ENCODE assay signal across 1 cellular context in the genomic region with DNA sequence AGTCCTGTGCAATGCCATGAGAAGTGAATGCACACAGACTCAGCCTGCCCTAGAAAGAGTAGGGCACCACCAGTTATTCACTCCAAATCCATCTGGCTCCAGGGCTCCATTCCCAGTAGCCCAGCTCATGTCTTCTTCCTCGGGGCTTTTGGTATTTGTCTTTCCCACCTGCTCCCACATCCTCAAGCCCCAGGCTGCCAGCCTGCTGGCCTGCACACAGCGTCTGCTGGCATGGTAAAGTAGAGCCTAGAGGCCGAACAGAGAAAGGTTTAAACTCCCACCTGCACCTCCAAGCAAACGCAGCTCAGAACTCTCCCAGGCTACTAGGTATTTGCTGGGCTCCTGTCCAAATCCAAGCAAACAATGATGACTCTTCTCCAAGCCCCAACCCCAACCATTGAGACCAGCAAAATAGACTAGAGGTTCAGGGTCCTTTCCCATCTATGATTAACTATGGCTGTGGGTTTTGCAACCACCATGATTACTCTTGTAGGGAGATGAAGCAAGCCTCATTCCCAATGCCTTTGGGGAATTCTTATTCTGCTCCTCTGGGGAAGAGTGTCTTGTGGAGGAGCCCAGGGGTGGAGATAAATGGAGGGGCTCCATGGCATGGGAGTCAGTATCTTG.
TF ChIP-seq lines count a peak whose summit lies in the region.

No MANE protein-coding gene starts in this region.

TF ChIP-seq in HepG2, 621 proteins besides CTCF, POLR2A, EP300 and RAD21 (continues in another document):
- 0 out of 2 replicates have a peak, but pooled peaks have one; percentile 42 for TF ChIP-seq HOMEZ (CRISPR knock-in tag; IDR thresholded peaks at IDR 0.05; ENCODE audit: low read depth)
- 0 out of 2 replicates have a peak, but pooled peaks have one; percentile 55 for TF ChIP-seq ZBTB7A (CRISPR knock-in tag; IDR thresholded peaks at IDR 0.05)
- peak; percentile 88 for TF ChIP-seq HNF4A (CRISPR knock-in tag; IDR thresholded peaks at IDR 0.05)
- peak; percentile 75 for TF ChIP-seq ARID3A (IDR thresholded peaks at IDR 0.05; ENCODE audit: low read depth, low read length)
- 0 out of 2 replicates have a peak, but pooled peaks have one; percentile 49 for TF ChIP-seq MIXL1 (CRISPR knock-in tag; IDR thresholded peaks at IDR 0.05)
- TF ChIP-seq, protein P1, sequence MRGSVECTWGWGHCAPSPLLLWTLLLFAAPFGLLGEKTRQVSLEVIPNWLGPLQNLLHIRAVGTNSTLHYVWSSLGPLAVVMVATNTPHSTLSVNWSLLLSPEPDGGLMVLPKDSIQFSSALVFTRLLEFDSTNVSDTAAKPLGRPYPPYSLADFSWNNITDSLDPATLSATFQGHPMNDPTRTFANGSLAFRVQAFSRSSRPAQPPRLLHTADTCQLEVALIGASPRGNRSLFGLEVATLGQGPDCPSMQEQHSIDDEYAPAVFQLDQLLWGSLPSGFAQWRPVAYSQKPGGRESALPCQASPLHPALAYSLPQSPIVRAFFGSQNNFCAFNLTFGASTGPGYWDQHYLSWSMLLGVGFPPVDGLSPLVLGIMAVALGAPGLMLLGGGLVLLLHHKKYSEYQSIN (CRISPR knock-in tag; IDR thresholded peaks at IDR 0.05; ENCODE audit: borderline replicate concordance): no peak
- TF ChIP-seq, protein P2, sequence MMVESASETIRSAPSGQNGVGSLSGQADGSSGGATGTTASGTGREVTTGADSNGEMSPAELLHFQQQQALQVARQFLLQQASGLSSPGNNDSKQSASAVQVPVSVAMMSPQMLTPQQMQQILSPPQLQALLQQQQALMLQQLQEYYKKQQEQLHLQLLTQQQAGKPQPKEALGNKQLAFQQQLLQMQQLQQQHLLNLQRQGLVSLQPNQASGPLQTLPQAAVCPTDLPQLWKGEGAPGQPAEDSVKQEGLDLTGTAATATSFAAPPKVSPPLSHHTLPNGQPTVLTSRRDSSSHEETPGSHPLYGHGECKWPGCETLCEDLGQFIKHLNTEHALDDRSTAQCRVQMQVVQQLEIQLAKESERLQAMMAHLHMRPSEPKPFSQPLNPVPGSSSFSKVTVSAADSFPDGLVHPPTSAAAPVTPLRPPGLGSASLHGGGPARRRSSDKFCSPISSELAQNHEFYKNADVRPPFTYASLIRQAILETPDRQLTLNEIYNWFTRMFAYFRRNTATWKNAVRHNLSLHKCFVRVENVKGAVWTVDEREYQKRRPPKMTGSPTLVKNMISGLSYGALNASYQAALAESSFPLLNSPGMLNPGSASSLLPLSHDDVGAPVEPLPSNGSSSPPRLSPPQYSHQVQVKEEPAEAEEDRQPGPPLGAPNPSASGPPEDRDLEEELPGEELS (CRISPR knock-in tag; IDR thresholded peaks at IDR 0.05): 0 out of 2 replicates have a peak, but pooled peaks have one; percentile 6
- peak; percentile 47 for TF ChIP-seq MED1 (CRISPR knock-in tag; IDR thresholded peaks at IDR 0.05)
- no peak for TF ChIP-seq TAF15 (IDR thresholded peaks at IDR 0.05; ENCODE audit: low read depth, low read length, poor library complexity, severe bottlenecking)
- TF ChIP-seq PITX1 (CRISPR knock-in tag; IDR thresholded peaks at IDR 0.05): peak; percentile 41; the same call in 1 of the 2 replicates
- TF ChIP-seq ZNF574 (CRISPR knock-in tag; IDR thresholded peaks at IDR 0.05): 0 out of 2 replicates have a peak, but pooled peaks have one; percentile 24
- TF ChIP-seq FOSL2 (CRISPR knock-in tag; IDR thresholded peaks at IDR 0.05): peak; percentile 52; the same call in 1 of the 2 replicates
- TF ChIP-seq THAP11 (CRISPR knock-in tag; IDR thresholded peaks at IDR 0.05): peak; percentile 20; the same call in 1 of the 2 replicates
- TF ChIP-seq FOXC1 (CRISPR knock-in tag; IDR thresholded peaks at IDR 0.05; ENCODE audit: borderline replicate concordance): 0 out of 2 replicates have a peak, but pooled peaks have one; percentile 23
- TF ChIP-seq GATAD2A (CRISPR knock-in tag; IDR thresholded peaks at IDR 0.05): peak; percentile 56; the same call in 1 of the 2 replicates
- 0 out of 2 replicates have a peak, but pooled peaks have one; percentile 34 for TF ChIP-seq ZNF331 (CRISPR knock-in tag; IDR thresholded peaks at IDR 0.05)
- TF ChIP-seq ZNF232 (CRISPR knock-in tag; IDR thresholded peaks at IDR 0.05; ENCODE audit: borderline replicate concordance): peak; percentile 36; the same call in 1 of the 2 replicates
- TF ChIP-seq XRCC5 (optimal IDR thresholded peaks at IDR 0.05; ENCODE audit: low read length): no peak
- TF ChIP-seq CSRNP1 (CRISPR knock-in tag; IDR thresholded peaks at IDR 0.05): no peak
- TF ChIP-seq, protein P3, sequence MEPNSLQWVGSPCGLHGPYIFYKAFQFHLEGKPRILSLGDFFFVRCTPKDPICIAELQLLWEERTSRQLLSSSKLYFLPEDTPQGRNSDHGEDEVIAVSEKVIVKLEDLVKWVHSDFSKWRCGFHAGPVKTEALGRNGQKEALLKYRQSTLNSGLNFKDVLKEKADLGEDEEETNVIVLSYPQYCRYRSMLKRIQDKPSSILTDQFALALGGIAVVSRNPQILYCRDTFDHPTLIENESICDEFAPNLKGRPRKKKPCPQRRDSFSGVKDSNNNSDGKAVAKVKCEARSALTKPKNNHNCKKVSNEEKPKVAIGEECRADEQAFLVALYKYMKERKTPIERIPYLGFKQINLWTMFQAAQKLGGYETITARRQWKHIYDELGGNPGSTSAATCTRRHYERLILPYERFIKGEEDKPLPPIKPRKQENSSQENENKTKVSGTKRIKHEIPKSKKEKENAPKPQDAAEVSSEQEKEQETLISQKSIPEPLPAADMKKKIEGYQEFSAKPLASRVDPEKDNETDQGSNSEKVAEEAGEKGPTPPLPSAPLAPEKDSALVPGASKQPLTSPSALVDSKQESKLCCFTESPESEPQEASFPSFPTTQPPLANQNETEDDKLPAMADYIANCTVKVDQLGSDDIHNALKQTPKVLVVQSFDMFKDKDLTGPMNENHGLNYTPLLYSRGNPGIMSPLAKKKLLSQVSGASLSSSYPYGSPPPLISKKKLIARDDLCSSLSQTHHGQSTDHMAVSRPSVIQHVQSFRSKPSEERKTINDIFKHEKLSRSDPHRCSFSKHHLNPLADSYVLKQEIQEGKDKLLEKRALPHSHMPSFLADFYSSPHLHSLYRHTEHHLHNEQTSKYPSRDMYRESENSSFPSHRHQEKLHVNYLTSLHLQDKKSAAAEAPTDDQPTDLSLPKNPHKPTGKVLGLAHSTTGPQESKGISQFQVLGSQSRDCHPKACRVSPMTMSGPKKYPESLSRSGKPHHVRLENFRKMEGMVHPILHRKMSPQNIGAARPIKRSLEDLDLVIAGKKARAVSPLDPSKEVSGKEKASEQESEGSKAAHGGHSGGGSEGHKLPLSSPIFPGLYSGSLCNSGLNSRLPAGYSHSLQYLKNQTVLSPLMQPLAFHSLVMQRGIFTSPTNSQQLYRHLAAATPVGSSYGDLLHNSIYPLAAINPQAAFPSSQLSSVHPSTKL (CRISPR knock-in tag; IDR thresholded peaks at IDR 0.05): 0 out of 2 replicates have a peak, but pooled peaks have one; percentile 26
- TF ChIP-seq RFX5 (IDR thresholded peaks at IDR 0.05; ENCODE audit: low read depth, low read length): no peak
- peak; percentile 22; the same call in 1 of the 2 replicates for TF ChIP-seq NCOR1 (IDR thresholded peaks at IDR 0.05; ENCODE audit: borderline replicate concordance, low read length)
- peak; percentile 98 for TF ChIP-seq ZNF644 (CRISPR knock-in tag; IDR thresholded peaks at IDR 0.05; ENCODE audit: low read depth)
- no peak for TF ChIP-seq ZNF234 (CRISPR knock-in tag; conservative IDR thresholded peaks at IDR 0.05)
- peak; percentile 65; the same call in 1 of the 2 replicates for TF ChIP-seq WIZ (CRISPR knock-in tag; IDR thresholded peaks at IDR 0.05)
- TF ChIP-seq, protein P4, sequence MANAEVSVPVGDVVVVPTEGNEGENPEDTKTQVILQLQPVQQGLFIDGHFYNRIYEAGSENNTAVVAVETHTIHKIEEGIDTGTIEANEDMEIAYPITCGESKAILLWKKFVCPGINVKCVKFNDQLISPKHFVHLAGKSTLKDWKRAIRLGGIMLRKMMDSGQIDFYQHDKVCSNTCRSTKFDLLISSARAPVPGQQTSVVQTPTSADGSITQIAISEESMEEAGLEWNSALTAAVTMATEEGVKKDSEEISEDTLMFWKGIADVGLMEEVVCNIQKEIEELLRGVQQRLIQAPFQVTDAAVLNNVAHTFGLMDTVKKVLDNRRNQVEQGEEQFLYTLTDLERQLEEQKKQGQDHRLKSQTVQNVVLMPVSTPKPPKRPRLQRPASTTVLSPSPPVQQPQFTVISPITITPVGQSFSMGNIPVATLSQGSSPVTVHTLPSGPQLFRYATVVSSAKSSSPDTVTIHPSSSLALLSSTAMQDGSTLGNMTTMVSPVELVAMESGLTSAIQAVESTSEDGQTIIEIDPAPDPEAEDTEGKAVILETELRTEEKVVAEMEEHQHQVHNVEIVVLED (CRISPR knock-in tag; IDR thresholded peaks at IDR 0.05; ENCODE audit: borderline replicate concordance): 0 out of 2 replicates have a peak, but pooled peaks have one; percentile 21
- TF ChIP-seq SOX13 (IDR thresholded peaks at IDR 0.05): no peak
- TF ChIP-seq SOX13 (CRISPR knock-in tag; conservative IDR thresholded peaks at IDR 0.05 in 1 of 2, IDR thresholded peaks at IDR 0.05 in 1 of 2): peak in 1 of 2 experiments; percentile 53; a peak in 1 of 4 replicates
- TF ChIP-seq FOXA1 (IDR thresholded peaks at IDR 0.05): no peak
- 0 out of 2 replicates have a peak, but pooled peaks have one; percentile 7 for TF ChIP-seq FOXA1 (CRISPR knock-in tag; IDR thresholded peaks at IDR 0.05)
- TF ChIP-seq CEBPG (CRISPR knock-in tag; IDR thresholded peaks at IDR 0.05): peak; percentile 87
- TF ChIP-seq MIER2 (CRISPR knock-in tag; IDR thresholded peaks at IDR 0.05): peak; percentile 58; the same call in 1 of the 2 replicates
- no peak for TF ChIP-seq ZNF33A (CRISPR knock-in tag; IDR thresholded peaks at IDR 0.05; ENCODE audit: borderline replicate concordance)
- TF ChIP-seq PHF21A (CRISPR knock-in tag; IDR thresholded peaks at IDR 0.05): peak; percentile 58; the same call in 1 of the 2 replicates
- TF ChIP-seq ZNF704 (CRISPR knock-in tag; IDR thresholded peaks at IDR 0.05; ENCODE audit: borderline replicate concordance): no peak
- no peak for TF ChIP-seq LCORL (IDR thresholded peaks at IDR 0.05)
- TF ChIP-seq LCORL (CRISPR knock-in tag; IDR thresholded peaks at IDR 0.05): peak; percentile 71; the same call in 1 of the 2 replicates
